In the genomic region with DNA sequence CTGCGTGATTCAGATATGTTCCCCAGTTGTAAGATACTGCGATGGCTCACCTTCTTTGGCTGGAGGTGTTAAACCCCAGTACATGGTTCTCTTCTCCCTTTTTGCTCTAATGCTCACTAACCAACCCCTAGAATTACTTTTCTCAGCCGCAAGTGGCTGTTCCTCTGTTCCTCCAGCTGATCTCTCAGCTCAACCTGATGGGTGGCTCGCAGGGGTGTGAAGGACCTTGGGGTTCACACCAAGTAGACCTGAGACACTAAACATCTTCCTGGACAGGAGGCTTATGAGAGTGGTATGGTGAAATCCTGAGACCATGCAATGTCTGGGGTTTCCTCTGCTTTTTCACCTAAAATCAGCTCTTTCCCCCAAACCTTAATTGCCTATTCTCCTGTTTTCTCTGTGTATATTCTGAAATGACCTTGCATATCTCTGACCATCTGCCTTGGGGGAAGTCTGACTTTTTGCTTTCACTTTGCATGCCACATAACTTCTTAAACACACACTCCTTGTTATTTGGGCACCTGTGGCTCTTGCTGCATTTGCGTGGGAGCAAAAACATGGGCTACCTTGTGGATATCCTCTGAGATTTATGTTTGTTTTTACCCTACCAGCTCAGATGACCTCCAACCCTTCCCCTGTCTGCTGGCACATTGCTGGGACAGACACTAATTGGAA, we compare ENCODE assay signal across 20 cellular contexts. TPM values are rescaled to one million over a fixed set of nuclear protein-coding genes. Genes with fewer than 3 reads are reported as not detected.
"Had no signal": no experiment of that assay in that cellular context is flagged by ENCODE, and none has a peak within 500 bp of the region (broad histone marks: within the 10 kb centered on the region; RNA-seq: fewer than 3 reads in every experiment).

No MANE protein-coding gene starts in this region.

- H3K4me1 ChIP-seq: colonic mucosa had no signal

- H3K9me3 ChIP-seq: colonic mucosa, esophagus squamous epithelium, stomach, thoracic aorta had no signal

- H3K36me3 ChIP-seq: cardiac muscle cell, colonic mucosa, esophagus squamous epithelium, stomach, thoracic aorta had no signal

- H3K27ac ChIP-seq: cardiac muscle cell, colonic mucosa, esophagus squamous epithelium, stomach, thoracic aorta had no signal

- H3K4me3 Mint-ChIP-seq: activated B cell treated with CpG ODN at 0.5 μM for 24 hours; activated CD4-positive, alpha-beta T cell treated with anti-CD3 and anti-CD28 coated beads, Interleukin-2, amount 10 ng/mL, durations not matched to agents 7 days and 5 days; nephron had no signal

- ATAC-seq: left lobe of liver had no signal

- H3K27me3 ChIP-seq: colonic mucosa, stomach had no signal

- H3K4me3 ChIP-seq: cardiac muscle cell, colonic mucosa, esophagus squamous epithelium, stomach, thoracic aorta had no signal

- H3K27ac Mint-ChIP-seq: activated B cell treated with CpG ODN at 0.5 μM for 24 hours; activated CD4-positive, alpha-beta T cell treated with anti-CD3 and anti-CD28 coated beads, Interleukin-2, amount 10 ng/mL, durations not matched to agents 7 days and 5 days; nephron had no signal

- H3K9me3 Mint-ChIP-seq: activated B cell treated with CpG ODN at 0.5 μM for 24 hours; activated CD4-positive, alpha-beta T cell treated with anti-CD3 and anti-CD28 coated beads, Interleukin-2, amount 10 ng/mL, durations not matched to agents 7 days and 5 days; nephron had no signal

- FAIRE-seq: TTC549 had no signal

- DNase-seq: activated B cell treated with CpG ODN at 0.5 μM for 24 hours; activated CD4-positive, alpha-beta T cell treated with anti-CD3 and anti-CD28 coated beads, Interleukin-2, amount 10 ng/mL, durations not matched to agents 7 days and 5 days; activated CD8-positive, alpha-beta memory T cell treated with anti-CD3 and anti-CD28 coated beads for 24 hours; activated naive CD4-positive, alpha-beta T cell treated with Interleukin-2 at 50 U/mL for 16 hours; colonic mucosa; esophagus squamous epithelium; foreskin fibroblast; glutamatergic neuron; mammary epithelial cell; occipital lobe; stimulated activated CD4-positive, alpha-beta T cell treated with anti-CD3 and anti-CD28 coated beads, Interleukin-4, amount 100 ng/mL, for 1 hour; stomach had no signal

RNA-seq across cellular contexts. Expression of a gene that starts 15.9 kb away (rescaled TPM):
- total RNA-seq: activated B cell treated with CpG ODN at 0.5 μM for 24 hours; activated CD4-positive, alpha-beta T cell treated with anti-CD3 and anti-CD28 coated beads, Interleukin-2, amount 10 ng/mL, durations not matched to agents 7 days and 5 days; cardiac muscle cell; colonic mucosa; esophagus squamous epithelium; left lobe of liver; mammary epithelial cell; mononuclear cell; occipital lobe; stomach; thoracic aorta; ureter had no signal
- polyA plus RNA-seq: adipose tissue, cardiac muscle cell, mammary epithelial cell, stomach had no signal

RNA-seq across cellular contexts. Expression of a gene that starts 27.7 kb away (rescaled TPM):
- total RNA-seq: activated B cell treated with CpG ODN at 0.5 μM for 24 hours; activated CD4-positive, alpha-beta T cell treated with anti-CD3 and anti-CD28 coated beads, Interleukin-2, amount 10 ng/mL, durations not matched to agents 7 days and 5 days; cardiac muscle cell; colonic mucosa; esophagus squamous epithelium; left lobe of liver; mammary epithelial cell; mononuclear cell; occipital lobe; stomach; thoracic aorta; ureter had no signal
- polyA plus RNA-seq: adipose tissue, cardiac muscle cell, mammary epithelial cell, stomach had no signal

RNA-seq across cellular contexts. Expression of a gene that starts 38.6 kb away (rescaled TPM):
- total RNA-seq: activated B cell treated with CpG ODN at 0.5 μM for 24 hours; activated CD4-positive, alpha-beta T cell treated with anti-CD3 and anti-CD28 coated beads, Interleukin-2, amount 10 ng/mL, durations not matched to agents 7 days and 5 days; cardiac muscle cell; colonic mucosa; esophagus squamous epithelium; left lobe of liver; mammary epithelial cell; mononuclear cell; occipital lobe; stomach; thoracic aorta; ureter had no signal
- polyA plus RNA-seq: adipose tissue, cardiac muscle cell, mammary epithelial cell, stomach had no signal

RNA-seq across cellular contexts. Expression of a gene that starts 48.7 kb away (rescaled TPM):
- total RNA-seq: activated B cell treated with CpG ODN at 0.5 μM for 24 hours; activated CD4-positive, alpha-beta T cell treated with anti-CD3 and anti-CD28 coated beads, Interleukin-2, amount 10 ng/mL, durations not matched to agents 7 days and 5 days; cardiac muscle cell; colonic mucosa; esophagus squamous epithelium; left lobe of liver; mammary epithelial cell; mononuclear cell; occipital lobe; stomach; thoracic aorta; ureter had no signal
- polyA plus RNA-seq: adipose tissue, cardiac muscle cell, mammary epithelial cell, stomach had no signal

RNA-seq across cellular contexts. Expression of a gene that starts 49.4 kb away (rescaled TPM):
- total RNA-seq: activated B cell treated with CpG ODN at 0.5 μM for 24 hours; activated CD4-positive, alpha-beta T cell treated with anti-CD3 and anti-CD28 coated beads, Interleukin-2, amount 10 ng/mL, durations not matched to agents 7 days and 5 days; cardiac muscle cell; colonic mucosa; esophagus squamous epithelium; left lobe of liver; mammary epithelial cell; occipital lobe; ureter had no signal
- polyA plus RNA-seq: adipose tissue, cardiac muscle cell, mammary epithelial cell, stomach had no signal
